Comparison of ENCODE assay signal across 24 cellular contexts in genomic region chr10:67088035-67088434, GRCh38.
A peak's percentile ranks its signal among the peaks of the same experiment; 100 is the strongest.
DNase-seq lines count a peak whose midpoint lies in the region; ATAC-seq, FAIRE-seq and TF ChIP-seq lines count a peak whose summit lies in the region.
"Had no signal": no experiment of that assay in that cellular context is flagged by ENCODE, and none has a peak within 500 bp of the region (broad histone marks: within the 10 kb centered on the region; RNA-seq: fewer than 3 reads in every experiment).

No MANE protein-coding gene starts in this region.

- H3K36me3 ChIP-seq in left ventricle myocardium inferior (no peaks in the 10 kb centered on the region), pancreas (no peaks in the 10 kb centered on the region)
- H3K36me3 ChIP-seq: SJCRH30 had no signal

- no peak for FAIRE-seq in pancreas (lab: Jason Lieb, UNC)
- FAIRE-seq: A549, GM12891 had no signal

- H3K27ac ChIP-seq in left ventricle myocardium inferior (replicated peaks) (peak overlapping the region; percentile 66), pancreas (no peak overlapping the region)
- H3K27ac ChIP-seq: A549, HL-60, SJCRH30 had no signal

- H3K9me3 ChIP-seq in left ventricle myocardium inferior (replicated peaks): no peaks in the 10 kb centered on the region
- no peaks in the 10 kb centered on the region for H3K9me3 ChIP-seq in pancreas
- H3K9me3 ChIP-seq: A549, SJCRH30 had no signal

- 52 to 73% methylated on average over 1 of the region's 1 CpG for WGBS in pancreas, 2 donors

- intact Hi-C loops in left ventricle myocardium inferior (cut with micrococcal nuclease) (no loop called here), cardiac septum (cut with DNase I) (no loop called here), pancreas (cut with DNase I) (no loop called here)

- no peak for ATAC-seq in pancreas
- ATAC-seq: A549, HCT116, Panc1 had no signal

- H3K4me1 ChIP-seq in left ventricle myocardium inferior: peaks cover 38% of the 10 kb centered on the region
- H3K4me1 ChIP-seq in pancreas: no peaks in the 10 kb centered on the region
- H3K4me1 ChIP-seq: A549, SJCRH30 had no signal

- DNase-seq in left ventricle myocardium inferior: no peak
- DNase-seq in cardiac septum (ENCODE audit: low spot score): no peak
- peak; percentile 13 for DNase-seq in amniotic epithelial cell (ENCODE audit: low read depth)
- DNase-seq in medulla oblongata (ENCODE audit: extremely low spot score): peak; percentile 51
- no peak for DNase-seq in NCI-H524 treated with DMSO at 0.1 percent for 48 hours (lab: John Stamatoyannopoulos, UW)
- no peak for DNase-seq in pancreas
- DNase-seq in SHP77 treated with DMSO at 0.1 percent for 48 hours (lab: John Stamatoyannopoulos, UW): no peak
- DNase-seq: AML-193; CD4-positive, alpha-beta memory T cell; COR-L47; DMS79; EL; GF-D8; NCI-H1092; NCI-H1417 treated with DMSO at 0.1 percent for 48 hours; NCI-H1694 treated with DMSO at 0.1 percent for 48 hours; NCI-H2081 treated with DMSO at 0.1 percent for 48 hours; NCI-H524; SJCRH30 had no signal

- H3K4me3 ChIP-seq in left ventricle myocardium inferior: no peak overlapping the region
- no peak overlapping the region for H3K4me3 ChIP-seq in pancreas
- H3K4me3 ChIP-seq: A549, SJCRH30 had no signal

- H3K27me3 ChIP-seq in left ventricle myocardium inferior (ENCODE audit: low read depth) (no peaks in the 10 kb centered on the region), pancreas (no peaks in the 10 kb centered on the region)
- H3K27me3 ChIP-seq: SJCRH30 had no signal

- TF ChIP-seq CTCF in left ventricle myocardium inferior (IDR thresholded peaks at IDR 0.05; ENCODE audit: borderline replicate concordance): no peak
- no peak for TF ChIP-seq CTCF in pancreas (IDR thresholded peaks at IDR 0.05)

Comparison
In these comparisons a context has a peak if more than half of its experiments do, and no peak if none do; other contexts are left out.
1. DNase-seq: peak in amniotic epithelial cell (single experiment) and medulla oblongata (single experiment); none in left ventricle myocardium inferior (single experiment), cardiac septum (single experiment), NCI-H524 treated with DMSO at 0.1 percent for 48 hours (single experiment), pancreas (0 of 6) and SHP77 treated with DMSO at 0.1 percent for 48 hours (single experiment).